In the genomic region with DNA sequence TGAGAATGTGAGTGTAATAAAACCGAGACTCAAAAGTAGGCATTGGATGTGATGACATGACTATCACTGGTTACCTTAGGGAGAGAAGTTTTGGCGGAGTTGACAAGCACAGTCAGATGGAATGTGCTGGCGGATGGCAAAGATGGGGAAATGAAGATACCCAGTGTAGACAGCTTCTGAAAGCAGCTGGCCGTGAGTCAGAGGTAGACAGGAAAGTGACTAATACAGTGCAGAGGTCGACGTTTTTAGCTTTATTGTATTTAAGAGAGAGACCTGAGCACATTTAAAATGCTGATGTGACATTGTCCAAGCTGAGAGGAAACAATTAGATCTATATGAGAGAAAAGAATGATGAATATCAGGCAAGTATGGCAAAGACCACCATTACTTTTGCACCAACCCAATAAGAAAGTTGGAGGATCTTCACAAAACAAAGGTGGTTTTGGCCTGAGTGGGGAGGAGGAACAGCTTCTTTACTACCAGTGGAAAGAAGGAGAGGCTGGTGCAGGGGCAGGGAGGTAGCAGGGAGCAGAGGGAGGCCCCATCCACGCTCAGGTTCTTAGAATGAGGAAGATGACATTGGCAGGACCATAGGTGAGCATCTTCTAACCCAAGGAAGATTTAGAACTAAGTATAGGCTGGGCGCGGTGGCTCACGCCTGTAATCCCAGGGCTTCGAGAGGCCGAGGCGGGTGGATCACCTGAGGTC, we compare ENCODE assay signal across 10 cellular contexts. TPM values are rescaled to one million over a fixed set of nuclear protein-coding genes. Genes with fewer than 3 reads are reported as not detected.
DNase-seq lines count a peak whose midpoint lies in the region; ATAC-seq and TF ChIP-seq lines count a peak whose summit lies in the region.
"Had no signal": no experiment of that assay in that cellular context is flagged by ENCODE, and none has a peak within 500 bp of the region (broad histone marks: within the 10 kb centered on the region; RNA-seq: fewer than 3 reads in every experiment).

No MANE protein-coding gene starts in this region.

- no peaks in the 10 kb centered on the region for H3K27me3 ChIP-seq in lower lobe of right lung (ENCODE audit: low read depth)
- H3K27me3 ChIP-seq: thyroid gland had no signal

- H3K27ac Mint-ChIP-seq in activated CD4-positive, alpha-beta memory T cell treated with anti-CD3 and anti-CD28 coated beads for 36 hours, result no peak overlapping the region
- H3K27ac Mint-ChIP-seq: T-cell had no signal

- H3K4me3 Mint-ChIP-seq in activated CD4-positive, alpha-beta memory T cell treated with anti-CD3 and anti-CD28 coated beads for 36 hours, result no peak overlapping the region
- H3K4me3 Mint-ChIP-seq: T-cell had no signal

- DNase-seq in AG10803 (ENCODE audit: low read depth), result peak; percentile 88
- peak; percentile 81 for DNase-seq in activated CD4-positive, alpha-beta memory T cell treated with anti-CD3 and anti-CD28 coated beads for 36 hours
- no peak for DNase-seq in lower lobe of right lung
- DNase-seq in NCI-H128 (lab: John Stamatoyannopoulos, UW; ENCODE audit: unreplicated experiment), result no peak
- no peak for DNase-seq in NCI-H526 (lab: John Stamatoyannopoulos, UW)
- DNase-seq in hypothalamus (lab: John Stamatoyannopoulos, UW), result no peak
- DNase-seq in DMS79 treated with DMSO at 0.1 percent for 48 hours (lab: John Stamatoyannopoulos, UW), result no peak
- DNase-seq: T-cell had no signal

- POLR2A ChIA-PET in activated CD4-positive, alpha-beta memory T cell treated with anti-CD3 and anti-CD28 coated beads for 36 hours (lab: Charles Lee), result interaction anchor here (1.1 to 2.8 kb wide), 2 partner anchors 105 to 130 kb away, joined by 7 to 11 read pairs; no protein-coding TSS in a partner anchor

- H3K27ac ChIP-seq in lower lobe of right lung, result no peak overlapping the region
- H3K27ac ChIP-seq: thyroid gland had no signal

- H3K36me3 ChIP-seq in lower lobe of right lung, result no peaks in the 10 kb centered on the region
- H3K36me3 ChIP-seq: thyroid gland had no signal

- no peak for TF ChIP-seq CTCF in AG10803 (conservative IDR thresholded peaks at IDR 0.05; ENCODE audit: low read length)
- no peak for TF ChIP-seq CTCF in lower lobe of right lung (IDR thresholded peaks at IDR 0.05)

- intact Hi-C loops in activated CD4-positive, alpha-beta memory T cell treated with anti-CD3 and anti-CD28 coated beads for 36 hours (cut with micrococcal nuclease), result loop anchor here (1.0 kb wide), 2 partner anchors 105 to 130 kb away; no protein-coding TSS in a partner anchor
- intact Hi-C loops in lower lobe of right lung (cut with DNase I), result no loop called here

- CTCF ChIA-PET in activated CD4-positive, alpha-beta memory T cell treated with anti-CD3 and anti-CD28 coated beads for 36 hours (lab: Charles Lee), result interaction anchor here (0.6 to 1.2 kb wide), 5 partner anchors 31 to 171 kb away, joined by 3 to 4 read pairs (median 3); no protein-coding TSS in a partner anchor

- H3K4me1 ChIP-seq in lower lobe of right lung, result no peaks in the 10 kb centered on the region
- H3K4me1 ChIP-seq: thyroid gland had no signal

- H3K4me1 Mint-ChIP-seq in activated CD4-positive, alpha-beta memory T cell treated with anti-CD3 and anti-CD28 coated beads for 36 hours (ENCODE audit: low read depth), result no peaks in the 10 kb centered on the region
- H3K4me1 Mint-ChIP-seq: T-cell had no signal

- H3K9me3 Mint-ChIP-seq in activated CD4-positive, alpha-beta memory T cell treated with anti-CD3 and anti-CD28 coated beads for 36 hours, result no peaks in the 10 kb centered on the region
- H3K9me3 Mint-ChIP-seq: T-cell had no signal

- H3K9me3 ChIP-seq in lower lobe of right lung, result no peaks in the 10 kb centered on the region
- H3K9me3 ChIP-seq: thyroid gland had no signal

- no peaks in the 10 kb centered on the region for H3K36me3 Mint-ChIP-seq in activated CD4-positive, alpha-beta memory T cell treated with anti-CD3 and anti-CD28 coated beads for 36 hours
- H3K36me3 Mint-ChIP-seq: T-cell had no signal

- peak; percentile 68 for ATAC-seq in HG02610 (IDR thresholded peaks at IDR 0.05; ENCODE audit: unreplicated experiment)
- ATAC-seq in lower lobe of right lung, result peak; percentile 61 to 76

- peaks cover 9% of the 10 kb centered on the region for H3K27me3 Mint-ChIP-seq in activated CD4-positive, alpha-beta memory T cell treated with anti-CD3 and anti-CD28 coated beads for 36 hours

- H3K4me3 ChIP-seq in AG10803 (ENCODE audit: low read length) (no peak overlapping the region), lower lobe of right lung (no peak overlapping the region)
- H3K4me3 ChIP-seq: thyroid gland had no signal

RNA-seq across cellular contexts. Expression of gene KCNIP1, which starts 36.7 kb away (rescaled TPM):
- not detected for total RNA-seq in activated CD4-positive, alpha-beta memory T cell treated with anti-CD3 and anti-CD28 coated beads for 36 hours
- 1.7 TPM for total RNA-seq in lower lobe of right lung
- total RNA-seq: T-cell had no signal

Comparison
In these comparisons a context has a peak if more than half of its experiments do, and no peak if none do; other contexts are left out.
1. DNase-seq: peak in AG10803 (single experiment) and activated CD4-positive, alpha-beta memory T cell treated with anti-CD3 and anti-CD28 coated beads for 36 hours (single experiment); none in lower lobe of right lung (single experiment), NCI-H128 (single experiment), NCI-H526 (0 of 2), hypothalamus (0 of 51) and DMS79 treated with DMSO at 0.1 percent for 48 hours (single experiment).